Comparison of ENCODE assay signal across 19 cellular contexts in the genomic region with DNA sequence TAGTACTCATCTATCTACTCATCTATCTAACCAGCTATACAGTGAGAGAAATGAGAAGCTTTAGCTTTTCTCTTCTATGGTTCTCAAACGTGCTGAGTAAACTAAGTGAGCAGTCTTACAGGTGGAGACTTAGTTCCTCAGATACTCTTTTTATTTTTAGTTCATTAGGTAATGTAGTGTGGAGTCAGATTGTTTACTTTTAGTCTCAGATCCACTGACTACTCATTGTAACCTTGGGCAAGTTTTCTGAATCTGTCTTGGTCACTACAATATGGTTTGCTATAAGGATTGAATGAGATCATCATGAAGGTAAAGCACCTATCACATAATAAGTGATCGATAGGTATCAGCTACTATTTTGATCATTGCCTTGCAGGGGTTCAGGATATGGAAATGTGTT.
"Had no signal": no experiment of that assay in that cellular context is flagged by ENCODE, and none has a peak within 500 bp of the region (broad histone marks: within the 10 kb centered on the region; RNA-seq: fewer than 3 reads in every experiment).

No MANE protein-coding gene starts in this region.

- H3K4me1 ChIP-seq: left ventricle myocardium inferior, lower lobe of right lung had no signal

- H3K27ac ChIP-seq: left ventricle myocardium inferior, lower lobe of right lung, neutrophil had no signal

- H3K27me3 ChIP-seq: neutrophil had no signal

- H3K9me3 ChIP-seq: left ventricle myocardium inferior, lower lobe of right lung, neutrophil had no signal

- H3K4me3 ChIP-seq: left ventricle myocardium inferior, lower lobe of right lung had no signal

- DNase-seq: cerebellar nuclear complex; effector memory CD8-positive, alpha-beta T cell; erythroblast; foreskin melanocyte; head of caudate nucleus; hippocampal formation; left ventricle myocardium inferior; lower lobe of right lung; mesendoderm; naive B cell; nephron progenitor cell; posterior cingulate gyrus; right cardiac atrium; small intestine; stimulated activated CD4-positive, alpha-beta T cell treated with anti-CD3 and anti-CD28 coated beads, Interleukin-12 subunit alpha, Interleukin-12 subunit beta, amount 100 ng/mL, for 4 hours; stimulated activated naive CD4-positive, alpha-beta T cell; trophoblast cell had no signal

- H3K36me3 ChIP-seq: left ventricle myocardium inferior, lower lobe of right lung, neutrophil had no signal

- FAIRE-seq: colon, small intestine had no signal

- ATAC-seq: effector memory CD8-positive, alpha-beta T cell; lower lobe of right lung; right cardiac atrium had no signal
